11 cellular contexts compared by ENCODE assay signal in the genomic region with DNA sequence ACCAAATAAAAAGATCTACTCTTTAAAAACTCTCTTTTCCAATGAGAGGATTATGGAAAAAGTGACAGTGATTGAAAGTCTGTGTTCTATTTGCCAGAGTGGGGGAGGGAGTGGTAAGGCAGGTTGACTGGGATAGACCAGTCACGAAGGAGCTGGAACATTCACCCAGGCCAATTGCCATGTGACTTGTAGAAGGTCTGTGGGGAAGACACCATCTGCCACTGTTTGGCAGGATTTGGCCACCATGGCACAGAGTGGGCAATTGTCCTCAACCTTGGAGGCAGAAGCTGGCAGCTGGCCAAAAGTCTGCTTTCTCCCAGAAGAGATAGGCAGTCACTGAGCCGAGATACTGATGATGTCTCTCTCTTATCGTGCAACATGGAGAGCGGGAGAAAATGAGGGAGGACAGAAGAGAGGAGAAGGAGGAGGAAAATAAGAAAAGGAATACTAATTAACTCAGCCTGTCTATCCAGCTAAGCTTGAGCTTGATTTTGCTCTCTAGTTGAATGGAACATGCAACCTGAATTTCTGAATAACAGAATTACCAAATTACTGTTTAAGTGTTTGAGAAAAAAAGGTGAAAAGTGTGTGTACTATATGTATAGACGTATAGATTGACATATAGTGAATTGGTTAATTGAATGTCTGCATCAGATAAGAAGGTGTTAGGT.
DNase-seq lines count a peak whose midpoint lies in the region; ATAC-seq lines count a peak whose summit lies in the region.
"Had no signal": no experiment of that assay in that cellular context is flagged by ENCODE, and none has a peak within 500 bp of the region (broad histone marks: within the 10 kb centered on the region; RNA-seq: fewer than 3 reads in every experiment).

No MANE protein-coding gene starts in this region.

- ATAC-seq in HG03571 (IDR thresholded peaks at IDR 0.05; ENCODE audit: unreplicated experiment): no peak
- ATAC-seq in stimulated activated naive CD8-positive, alpha-beta T cell treated with anti-CD3 and anti-CD28 coated beads, Interleukin-15, Interleukin-2, amounts not matched to agents 100 U/mL and 50 U/mL, for 24 hours: no peak

- no peaks in the 10 kb centered on the region for H3K27me3 Mint-ChIP-seq in dendritic cell treated with granulocyte-macrophage colony-stimulating factor and Interleukin-4, amounts not matched to agents 40 ng/mL and 50 ng/mL, for 4 days
- H3K27me3 Mint-ChIP-seq: CD4-positive, alpha-beta memory T cell had no signal

- DNase-seq in DMS153 (lab: John Stamatoyannopoulos, UW) (peak; percentile 79), NCI-H446 (lab: John Stamatoyannopoulos, UW) (peak; percentile 97 to 99), occipital lobe (lab: John Stamatoyannopoulos, UW) (peak; percentile 68), COLO829 (ENCODE audit: low spot score) (no peak), hepatic stellate cell (ENCODE audit: low spot score) (no peak)
- DNase-seq in stimulated activated naive CD8-positive, alpha-beta T cell treated with anti-CD3 and anti-CD28 coated beads, Interleukin-15, Interleukin-2, amounts not matched to agents 100 U/mL and 50 U/mL, for 24 hours: no peak
- DNase-seq: activated CD4-positive, alpha-beta T cell treated with anti-CD3 and anti-CD28 coated beads for 4 hours; CD4-positive, alpha-beta memory T cell; H7 had no signal

- H3K4me3 Mint-ChIP-seq in dendritic cell treated with granulocyte-macrophage colony-stimulating factor and Interleukin-4, amounts not matched to agents 40 ng/mL and 50 ng/mL, for 4 days: no peak overlapping the region
- H3K4me3 Mint-ChIP-seq: CD4-positive, alpha-beta memory T cell had no signal

- intact Hi-C loops in dendritic cell treated with granulocyte-macrophage colony-stimulating factor and Interleukin-4, amounts not matched to agents 40 ng/mL and 50 ng/mL, for 4 days (cut with micrococcal nuclease): loop anchor here (5.0 to 10.0 kb wide), 2 partner anchors 40 to 247 kb away; no protein-coding TSS in a partner anchor

- H3K4me1 Mint-ChIP-seq in dendritic cell treated with granulocyte-macrophage colony-stimulating factor and Interleukin-4, amounts not matched to agents 40 ng/mL and 50 ng/mL, for 4 days (ENCODE audit: low read depth): peaks cover 56% of the 10 kb centered on the region
- H3K4me1 Mint-ChIP-seq: CD4-positive, alpha-beta memory T cell had no signal

- no peaks in the 10 kb centered on the region for H3K36me3 Mint-ChIP-seq in dendritic cell treated with granulocyte-macrophage colony-stimulating factor and Interleukin-4, amounts not matched to agents 40 ng/mL and 50 ng/mL, for 4 days (ENCODE audit: low read depth)
- H3K36me3 Mint-ChIP-seq: CD4-positive, alpha-beta memory T cell had no signal

- no peaks in the 10 kb centered on the region for H3K9me3 Mint-ChIP-seq in dendritic cell treated with granulocyte-macrophage colony-stimulating factor and Interleukin-4, amounts not matched to agents 40 ng/mL and 50 ng/mL, for 4 days

- peak overlapping the region; percentile 80 for H3K27ac Mint-ChIP-seq in dendritic cell treated with granulocyte-macrophage colony-stimulating factor and Interleukin-4, amounts not matched to agents 40 ng/mL and 50 ng/mL, for 4 days
- H3K27ac Mint-ChIP-seq: CD4-positive, alpha-beta memory T cell had no signal

Comparison
In these comparisons a context has a peak if more than half of its experiments do, and no peak if none do; other contexts are left out.
1. DNase-seq: peak in DMS153 (single experiment), NCI-H446 (2 of 2) and occipital lobe (single experiment); none in stimulated activated naive CD8-positive, alpha-beta T cell treated with anti-CD3 and anti-CD28 coated beads, Interleukin-15, Interleukin-2, amounts not matched to agents 100 U/mL and 50 U/mL, for 24 hours (single experiment), COLO829 (single experiment) and hepatic stellate cell (single experiment).